Comparison of ENCODE assay signal across 8 cellular contexts in the genomic region with DNA sequence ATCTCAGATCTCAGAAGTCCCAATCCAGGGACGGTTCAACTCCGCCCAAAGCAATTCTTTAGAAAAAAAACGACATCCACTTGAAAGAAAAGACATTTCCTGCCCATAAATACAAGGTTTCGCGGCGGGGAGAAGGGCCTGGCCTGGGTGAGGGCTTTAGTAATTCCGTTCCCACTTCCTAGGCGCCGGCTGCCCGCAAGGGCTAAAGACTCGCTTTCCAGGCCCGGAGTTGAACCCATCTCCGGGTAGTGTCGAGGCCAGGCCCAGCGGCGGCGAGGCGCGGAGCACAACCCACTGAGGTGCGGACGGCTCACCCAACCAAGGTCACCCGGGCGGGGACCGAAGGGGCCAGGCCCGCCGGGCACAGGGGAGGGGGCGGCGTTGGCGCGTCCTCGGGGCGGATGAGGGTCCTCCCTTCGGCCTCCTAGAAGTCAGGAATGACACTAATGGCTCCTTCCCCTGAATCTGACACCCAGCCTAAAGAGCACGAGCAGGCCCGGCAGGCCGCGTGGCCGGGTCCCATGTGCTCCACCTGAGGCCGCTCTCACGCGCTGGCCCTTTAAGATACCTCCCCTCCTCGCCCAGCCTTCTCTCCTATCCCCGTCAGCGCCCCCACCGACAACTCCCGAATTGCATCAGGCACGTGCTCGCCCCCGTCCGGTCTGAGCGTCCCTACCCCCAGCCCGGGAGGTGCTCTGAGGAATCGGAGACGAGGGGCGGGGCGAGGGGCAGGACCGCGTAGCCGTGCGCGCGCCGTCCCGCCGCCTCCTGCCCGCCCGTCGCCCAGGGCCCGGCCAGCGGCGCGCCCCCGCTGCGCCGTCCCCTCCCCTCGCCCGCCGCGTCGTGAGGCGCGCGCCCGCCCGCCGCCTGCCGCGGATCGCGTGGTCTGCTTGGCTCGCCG. TPM values are rescaled to one million over a fixed set of nuclear protein-coding genes. Genes with fewer than 3 reads are reported as not detected.
DNase-seq lines count a peak whose midpoint lies in the region; ATAC-seq and TF ChIP-seq lines count a peak whose summit lies in the region.

No MANE protein-coding gene starts in this region.

- peak overlapping the region; percentile 74 for H3K4me3 Mint-ChIP-seq in progenitor cell of endocrine pancreas (ENCODE audit: low read depth)

- ATAC-seq in GM18498 (IDR thresholded peaks at IDR 0.05; ENCODE audit: unreplicated experiment) (peak; percentile 90), HG02885 (IDR thresholded peaks at IDR 0.05; ENCODE audit: poor library complexity, unreplicated experiment) (peak; percentile 86)

- no peaks in the 10 kb centered on the region for H3K9me3 ChIP-seq in left ventricle myocardium inferior (replicated peaks)

- H3K4me1 ChIP-seq in left ventricle myocardium inferior = peaks cover 63% of the 10 kb centered on the region

- no peaks in the 10 kb centered on the region for H3K27me3 ChIP-seq in left ventricle myocardium inferior (ENCODE audit: low read depth)

- peak overlapping the region; percentile 94 for H3K27ac Mint-ChIP-seq in progenitor cell of endocrine pancreas

- H3K9me3 Mint-ChIP-seq in progenitor cell of endocrine pancreas (ENCODE audit: low read depth) = no peaks in the 10 kb centered on the region

- H3K36me3 Mint-ChIP-seq in progenitor cell of endocrine pancreas (ENCODE audit: insufficient read depth) = no peaks in the 10 kb centered on the region

- peak overlapping the region; percentile 97 for H3K27ac ChIP-seq in left ventricle myocardium inferior (replicated peaks)

- TF ChIP-seq CTCF in left ventricle myocardium inferior (IDR thresholded peaks at IDR 0.05; ENCODE audit: borderline replicate concordance) (peak; percentile 45), progenitor cell of endocrine pancreas (IDR thresholded peaks at IDR 0.05; ENCODE audit: unreplicated experiment) (peak; percentile 54)

- intact Hi-C loops in left ventricle myocardium inferior (cut with micrococcal nuclease) = no loop called here

- peak; percentile 90 for DNase-seq in NCI-H146 treated with DMSO at 0.1 percent for 48 hours (lab: John Stamatoyannopoulos, UW; ENCODE audit: unreplicated experiment)
- DNase-seq in T-helper 1 cell = peak; percentile 99
- peak; percentile 56 to 99 (median 97) for DNase-seq in amygdala (lab: John Stamatoyannopoulos, UW)
- DNase-seq in left ventricle myocardium inferior = peak; percentile 100
- DNase-seq in progenitor cell of endocrine pancreas (ENCODE audit: low spot score, unreplicated experiment) = peak; percentile 99
- DNase-seq in ureter (ENCODE audit: low spot score) = peak; percentile 100

- no peaks in the 10 kb centered on the region for H3K36me3 ChIP-seq in left ventricle myocardium inferior

- peaks cover 33% of the 10 kb centered on the region for H3K4me1 Mint-ChIP-seq in progenitor cell of endocrine pancreas (ENCODE audit: low read depth)

- peak overlapping the region; percentile 92 for H3K4me3 ChIP-seq in left ventricle myocardium inferior

- H3K27me3 Mint-ChIP-seq in progenitor cell of endocrine pancreas = no peaks in the 10 kb centered on the region

RNA-seq across cellular contexts. Expression of a gene that starts 0.5 kb away (rescaled TPM):
- total RNA-seq in left ventricle myocardium inferior = 148 TPM
- total RNA-seq in progenitor cell of endocrine pancreas = 225 and 234 TPM in 2 replicates
- 300 TPM for total RNA-seq in ureter

Comparison
In these comparisons a context has a peak if more than half of its experiments do, and no peak if none do; other contexts are left out.
1. Peak in every context shown above with its lines: DNase-seq, ATAC-seq, H3K4me3 ChIP-seq and H3K27ac ChIP-seq.